Comparison of ENCODE assay signal across 8 cellular contexts in the genomic region with DNA sequence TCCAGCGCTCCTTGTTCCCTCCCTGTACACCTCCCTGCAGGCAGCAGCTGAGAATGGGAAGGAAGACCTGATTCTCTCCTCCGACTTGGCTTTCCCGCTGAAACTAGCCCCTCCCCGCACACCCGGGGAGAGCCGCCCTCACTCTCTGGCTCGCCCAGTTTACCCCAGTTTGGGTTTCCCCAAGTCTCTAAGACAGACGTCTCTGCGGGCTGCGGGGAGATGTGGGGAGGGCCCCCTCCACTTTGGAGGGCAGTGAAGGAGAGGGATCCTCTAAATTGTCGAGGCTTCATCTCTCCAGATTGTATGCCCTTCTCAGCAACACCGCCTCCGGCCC.
DNase-seq lines count a peak whose midpoint lies in the region; ATAC-seq and TF ChIP-seq lines count a peak whose summit lies in the region.

No MANE protein-coding gene starts in this region.

- peak overlapping the region; percentile 51 to 78 for H3K27ac Mint-ChIP-seq in effector memory CD8-positive, alpha-beta T cell
- no peak overlapping the region for H3K27ac Mint-ChIP-seq in nephron progenitor cell

- peaks cover 26 to 73% of the 10 kb centered on the region in 2 donors for H3K27me3 Mint-ChIP-seq in effector memory CD8-positive, alpha-beta T cell
- H3K27me3 Mint-ChIP-seq in nephron progenitor cell (ENCODE audit: low read depth, poor library complexity): peaks cover 83% of the 10 kb centered on the region

- TF ChIP-seq CTCF in nephron progenitor cell (IDR thresholded peaks at IDR 0.05): no peak

- ATAC-seq in effector memory CD8-positive, alpha-beta T cell (replicated peaks): peak; percentile 100
- no peak for ATAC-seq in SK-N-SH treated with all-trans-retinoic acid at 6 μM for 48 hours

- DNase-seq in NCI-H2107 treated with DMSO at 0.1 percent for 48 hours (lab: John Stamatoyannopoulos, UW; ENCODE audit: unreplicated experiment) (peak; percentile 38), NCI-H2107 (lab: John Stamatoyannopoulos, UW) (no peak), nephron progenitor cell (peak; percentile 30), AG08395 (ENCODE audit: low spot score) (no peak), NCI-H446 treated with DMSO at 0.1 percent for 48 hours (lab: John Stamatoyannopoulos, UW) (no peak)
- peak; percentile 69 for DNase-seq in activated CD4-positive, alpha-beta T cell treated with anti-CD3 and anti-CD28 coated beads for 48 hours
- peak; percentile 34 to 44 (median 39) for DNase-seq in effector memory CD8-positive, alpha-beta T cell

- peak overlapping the region; percentile 19 to 61 for H3K4me3 Mint-ChIP-seq in effector memory CD8-positive, alpha-beta T cell
- H3K4me3 Mint-ChIP-seq in nephron progenitor cell: peak overlapping the region; percentile 78

- peaks cover 3% of the 10 kb centered on the region for H3K36me3 Mint-ChIP-seq in effector memory CD8-positive, alpha-beta T cell (ENCODE audit: insufficient read depth)
- H3K36me3 Mint-ChIP-seq in nephron progenitor cell (ENCODE audit: low read depth): no peaks in the 10 kb centered on the region

- peaks cover 4 to 6% of the 10 kb centered on the region in 2 donors for H3K4me1 Mint-ChIP-seq in effector memory CD8-positive, alpha-beta T cell (ENCODE audit: low read depth in 2 of 2)
- H3K4me1 Mint-ChIP-seq in nephron progenitor cell: peaks cover 37% of the 10 kb centered on the region

- H3K9me3 Mint-ChIP-seq in effector memory CD8-positive, alpha-beta T cell: no peaks in the 10 kb centered on the region
- H3K9me3 Mint-ChIP-seq in nephron progenitor cell: no peaks in the 10 kb centered on the region

TF ChIP-seq in SK-N-SH treated with all-trans-retinoic acid at 6 μM for 48 hours, 23 proteins besides CTCF, POLR2A, EP300 and RAD21:
- TF ChIP-seq, protein P1, sequence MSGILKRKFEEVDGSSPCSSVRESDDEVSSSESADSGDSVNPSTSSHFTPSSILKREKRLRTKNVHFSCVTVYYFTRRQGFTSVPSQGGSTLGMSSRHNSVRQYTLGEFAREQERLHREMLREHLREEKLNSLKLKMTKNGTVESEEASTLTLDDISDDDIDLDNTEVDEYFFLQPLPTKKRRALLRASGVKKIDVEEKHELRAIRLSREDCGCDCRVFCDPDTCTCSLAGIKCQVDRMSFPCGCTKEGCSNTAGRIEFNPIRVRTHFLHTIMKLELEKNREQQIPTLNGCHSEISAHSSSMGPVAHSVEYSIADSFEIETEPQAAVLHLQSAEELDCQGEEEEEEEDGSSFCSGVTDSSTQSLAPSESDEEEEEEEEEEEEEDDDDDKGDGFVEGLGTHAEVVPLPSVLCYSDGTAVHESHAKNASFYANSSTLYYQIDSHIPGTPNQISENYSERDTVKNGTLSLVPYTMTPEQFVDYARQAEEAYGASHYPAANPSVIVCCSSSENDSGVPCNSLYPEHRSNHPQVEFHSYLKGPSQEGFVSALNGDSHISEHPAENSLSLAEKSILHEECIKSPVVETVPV (CRISPR knock-in tag; IDR thresholded peaks at IDR 0.05): no peak
- TF ChIP-seq ARNTL (CRISPR knock-in tag; IDR thresholded peaks at IDR 0.05; ENCODE audit: borderline replicate concordance, low read depth) (no peak), BACH2 (CRISPR knock-in tag; IDR thresholded peaks at IDR 0.05; ENCODE audit: borderline replicate concordance) (no peak), GLIS3 (CRISPR knock-in tag; IDR thresholded peaks at IDR 0.05) (no peak), ESRRG (CRISPR knock-in tag; IDR thresholded peaks at IDR 0.05) (no peak), ZC3H10 (CRISPR knock-in tag; IDR thresholded peaks at IDR 0.05) (no peak), ZNF70 (CRISPR knock-in tag; IDR thresholded peaks at IDR 0.05) (no peak), SNAI2 (CRISPR knock-in tag; IDR thresholded peaks at IDR 0.05) (no peak), OSR1 (CRISPR knock-in tag; IDR thresholded peaks at IDR 0.05) (no peak), TOX (CRISPR knock-in tag; IDR thresholded peaks at IDR 0.05; ENCODE audit: borderline replicate concordance) (no peak), TCF4 (CRISPR knock-in tag; IDR thresholded peaks at IDR 0.05; ENCODE audit: borderline replicate concordance) (no peak), PPARA (CRISPR knock-in tag; IDR thresholded peaks at IDR 0.05; ENCODE audit: borderline replicate concordance) (no peak)
- TF ChIP-seq, protein P2, sequence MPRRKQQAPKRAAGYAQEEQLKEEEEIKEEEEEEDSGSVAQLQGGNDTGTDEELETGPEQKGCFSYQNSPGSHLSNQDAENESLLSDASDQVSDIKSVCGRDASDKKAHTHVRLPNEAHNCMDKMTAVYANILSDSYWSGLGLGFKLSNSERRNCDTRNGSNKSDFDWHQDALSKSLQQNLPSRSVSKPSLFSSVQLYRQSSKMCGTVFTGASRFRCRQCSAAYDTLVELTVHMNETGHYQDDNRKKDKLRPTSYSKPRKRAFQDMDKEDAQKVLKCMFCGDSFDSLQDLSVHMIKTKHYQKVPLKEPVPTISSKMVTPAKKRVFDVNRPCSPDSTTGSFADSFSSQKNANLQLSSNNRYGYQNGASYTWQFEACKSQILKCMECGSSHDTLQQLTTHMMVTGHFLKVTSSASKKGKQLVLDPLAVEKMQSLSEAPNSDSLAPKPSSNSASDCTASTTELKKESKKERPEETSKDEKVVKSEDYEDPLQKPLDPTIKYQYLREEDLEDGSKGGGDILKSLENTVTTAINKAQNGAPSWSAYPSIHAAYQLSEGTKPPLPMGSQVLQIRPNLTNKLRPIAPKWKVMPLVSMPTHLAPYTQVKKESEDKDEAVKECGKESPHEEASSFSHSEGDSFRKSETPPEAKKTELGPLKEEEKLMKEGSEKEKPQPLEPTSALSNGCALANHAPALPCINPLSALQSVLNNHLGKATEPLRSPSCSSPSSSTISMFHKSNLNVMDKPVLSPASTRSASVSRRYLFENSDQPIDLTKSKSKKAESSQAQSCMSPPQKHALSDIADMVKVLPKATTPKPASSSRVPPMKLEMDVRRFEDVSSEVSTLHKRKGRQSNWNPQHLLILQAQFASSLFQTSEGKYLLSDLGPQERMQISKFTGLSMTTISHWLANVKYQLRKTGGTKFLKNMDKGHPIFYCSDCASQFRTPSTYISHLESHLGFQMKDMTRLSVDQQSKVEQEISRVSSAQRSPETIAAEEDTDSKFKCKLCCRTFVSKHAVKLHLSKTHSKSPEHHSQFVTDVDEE (CRISPR knock-in tag; IDR thresholded peaks at IDR 0.05): no peak
- TF ChIP-seq, protein P3, sequence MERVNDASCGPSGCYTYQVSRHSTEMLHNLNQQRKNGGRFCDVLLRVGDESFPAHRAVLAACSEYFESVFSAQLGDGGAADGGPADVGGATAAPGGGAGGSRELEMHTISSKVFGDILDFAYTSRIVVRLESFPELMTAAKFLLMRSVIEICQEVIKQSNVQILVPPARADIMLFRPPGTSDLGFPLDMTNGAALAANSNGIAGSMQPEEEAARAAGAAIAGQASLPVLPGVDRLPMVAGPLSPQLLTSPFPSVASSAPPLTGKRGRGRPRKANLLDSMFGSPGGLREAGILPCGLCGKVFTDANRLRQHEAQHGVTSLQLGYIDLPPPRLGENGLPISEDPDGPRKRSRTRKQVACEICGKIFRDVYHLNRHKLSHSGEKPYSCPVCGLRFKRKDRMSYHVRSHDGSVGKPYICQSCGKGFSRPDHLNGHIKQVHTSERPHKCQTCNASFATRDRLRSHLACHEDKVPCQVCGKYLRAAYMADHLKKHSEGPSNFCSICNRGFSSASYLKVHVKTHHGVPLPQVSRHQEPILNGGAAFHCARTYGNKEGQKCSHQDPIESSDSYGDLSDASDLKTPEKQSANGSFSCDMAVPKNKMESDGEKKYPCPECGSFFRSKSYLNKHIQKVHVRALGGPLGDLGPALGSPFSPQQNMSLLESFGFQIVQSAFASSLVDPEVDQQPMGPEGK (CRISPR knock-in tag; IDR thresholded peaks at IDR 0.05; ENCODE audit: borderline replicate concordance): no peak
- TF ChIP-seq, protein P4, sequence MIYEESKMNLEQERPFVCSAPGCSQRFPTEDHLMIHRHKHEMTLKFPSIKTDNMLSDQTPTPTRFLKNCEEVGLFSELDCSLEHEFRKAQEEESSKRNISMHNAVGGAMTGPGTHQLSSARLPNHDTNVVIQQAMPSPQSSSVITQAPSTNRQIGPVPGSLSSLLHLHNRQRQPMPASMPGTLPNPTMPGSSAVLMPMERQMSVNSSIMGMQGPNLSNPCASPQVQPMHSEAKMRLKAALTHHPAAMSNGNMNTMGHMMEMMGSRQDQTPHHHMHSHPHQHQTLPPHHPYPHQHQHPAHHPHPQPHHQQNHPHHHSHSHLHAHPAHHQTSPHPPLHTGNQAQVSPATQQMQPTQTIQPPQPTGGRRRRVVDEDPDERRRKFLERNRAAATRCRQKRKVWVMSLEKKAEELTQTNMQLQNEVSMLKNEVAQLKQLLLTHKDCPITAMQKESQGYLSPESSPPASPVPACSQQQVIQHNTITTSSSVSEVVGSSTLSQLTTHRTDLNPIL (CRISPR knock-in tag; IDR thresholded peaks at IDR 0.05; ENCODE audit: low read depth): no peak

Comparison
In these comparisons a context has a peak if more than half of its experiments do, and no peak if none do; other contexts are left out.
1. DNase-seq: peak in NCI-H2107 treated with DMSO at 0.1 percent for 48 hours (single experiment), activated CD4-positive, alpha-beta T cell treated with anti-CD3 and anti-CD28 coated beads for 48 hours (single experiment), effector memory CD8-positive, alpha-beta T cell (3 of 3) and nephron progenitor cell (single experiment); none in NCI-H2107 (single experiment), AG08395 (single experiment) and NCI-H446 treated with DMSO at 0.1 percent for 48 hours (single experiment).